23 cellular contexts compared by ENCODE assay signal in the genomic region with DNA sequence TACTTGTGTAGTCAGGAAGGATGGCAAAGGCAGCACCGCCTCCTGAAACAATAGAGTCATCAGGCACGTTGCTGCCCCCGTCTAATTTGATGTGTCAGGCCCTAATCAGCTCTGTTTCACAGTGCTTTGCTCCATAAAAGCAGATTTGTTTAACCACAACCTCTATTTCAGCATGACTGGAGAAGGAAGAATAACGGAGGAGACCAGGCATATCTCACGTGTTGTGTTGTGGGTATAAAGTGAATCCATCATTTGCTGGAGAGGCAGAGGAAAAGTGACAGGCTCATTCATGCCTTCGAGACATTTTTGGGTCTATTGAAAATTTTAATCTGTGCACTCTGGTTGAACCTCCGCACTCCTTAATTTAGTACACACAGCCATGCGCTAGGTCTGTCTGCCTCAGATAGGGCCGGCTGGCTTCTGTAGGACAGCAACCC.
DNase-seq lines count a peak whose midpoint lies in the region; ATAC-seq and TF ChIP-seq lines count a peak whose summit lies in the region.
"Had no signal": no experiment of that assay in that cellular context is flagged by ENCODE, and none has a peak within 500 bp of the region (broad histone marks: within the 10 kb centered on the region; RNA-seq: fewer than 3 reads in every experiment).

No MANE protein-coding gene starts in this region.

- DNase-seq in HT1080 (ENCODE audit: low read depth) (peak; percentile 10), RPMI8226 (peak; percentile 83), epithelial cell of esophagus (ENCODE audit: low read depth) (peak; percentile 40), nephron progenitor cell (no peak), esophagus squamous epithelium (lab: John Stamatoyannopoulos, UW) (no peak), sciatic nerve (ENCODE audit: low spot score) (no peak), lower lobe of right lung (no peak)
- DNase-seq: activated CD4-positive, alpha-beta T cell treated with anti-CD3 and anti-CD28 coated beads for 1 hour; activated CD8-positive, alpha-beta memory T cell treated with anti-CD3 and anti-CD28 coated beads, Interleukin-2, amount 50 U/mL, for 48 hours; activated naive CD4-positive, alpha-beta T cell; DMS 273 treated with DMSO at 0.1 percent for 48 hours; heart right ventricle; mucosa of descending colon; NCI-H1105; NCI-H446 treated with DMSO at 0.1 percent for 48 hours; PC-9; spleen; stimulated activated naive CD8-positive, alpha-beta T cell treated with anti-CD3 and anti-CD28 coated beads, Interleukin-15, Interleukin-2, amounts not matched to agents 100 U/mL and 50 U/mL, for 24 hours; uterus had no signal

- peaks cover 0 to 4% (median 0%) of the 10 kb centered on the region in 3 donors for H3K4me1 ChIP-seq in esophagus squamous epithelium
- H3K4me1 ChIP-seq in lower lobe of right lung: no peaks in the 10 kb centered on the region
- H3K4me1 ChIP-seq: heart right ventricle, parathyroid adenoma, spleen, uterus had no signal

- H3K4me3 ChIP-seq in epithelial cell of esophagus (ENCODE audit: low read length) (no peak overlapping the region), esophagus squamous epithelium (no peak overlapping the region), lower lobe of right lung (no peak overlapping the region)
- H3K4me3 ChIP-seq: heart right ventricle, mucosa of descending colon, PC-9, spleen, uterus had no signal

- no peak for TF ChIP-seq POLR2A in esophagus squamous epithelium (IDR thresholded peaks at IDR 0.05)

- no peaks in the 10 kb centered on the region for H3K36me3 Mint-ChIP-seq in nephron progenitor cell (ENCODE audit: low read depth)
- H3K36me3 Mint-ChIP-seq: IgD-negative memory B cell had no signal

- H3K27me3 Mint-ChIP-seq in nephron progenitor cell (ENCODE audit: low read depth, poor library complexity): no peaks in the 10 kb centered on the region
- H3K27me3 Mint-ChIP-seq: IgD-negative memory B cell had no signal

- H3K9me3 ChIP-seq in esophagus squamous epithelium (no peaks in the 10 kb centered on the region), lower lobe of right lung (no peaks in the 10 kb centered on the region)
- H3K9me3 ChIP-seq: heart right ventricle, mucosa of descending colon, spleen, uterus had no signal

- intact Hi-C loops in esophagus squamous epithelium (cut with DNase I) (no loop called here), sciatic nerve (cut with DNase I) (no loop called here), lower lobe of right lung (cut with DNase I) (no loop called here)

- H3K9me3 Mint-ChIP-seq in nephron progenitor cell: no peaks in the 10 kb centered on the region
- H3K9me3 Mint-ChIP-seq: IgD-negative memory B cell had no signal

- peaks cover 33% of the 10 kb centered on the region for H3K4me1 Mint-ChIP-seq in nephron progenitor cell
- H3K4me1 Mint-ChIP-seq: IgD-negative memory B cell had no signal

- H3K36me3 ChIP-seq in esophagus squamous epithelium: no peaks in the 10 kb centered on the region
- no peaks in the 10 kb centered on the region for H3K36me3 ChIP-seq in lower lobe of right lung
- H3K36me3 ChIP-seq: heart right ventricle, spleen, uterus had no signal

- H3K27ac Mint-ChIP-seq in nephron progenitor cell: peak overlapping the region; percentile 77
- H3K27ac Mint-ChIP-seq: IgD-negative memory B cell; T-helper 1 cell treated with Interleukin-12 subunit alpha and Interleukin-12 subunit beta and Interleukin-4 antibody, amounts not matched to agents 30 μg/mL and 1 μg/mL, for 36 hours had no signal

- TF ChIP-seq CTCF in epithelial cell of esophagus (IDR thresholded peaks at IDR 0.05; ENCODE audit: insufficient read depth, low read depth, low read length, missing control alignments) (no peak), nephron progenitor cell (IDR thresholded peaks at IDR 0.05) (no peak), esophagus squamous epithelium (IDR thresholded peaks at IDR 0.05) (no peak), lower lobe of right lung (IDR thresholded peaks at IDR 0.05) (no peak)

- ATAC-seq in GM19397 (IDR thresholded peaks at IDR 0.05; ENCODE audit: unreplicated experiment): no peak
- no peak for ATAC-seq in sciatic nerve
- no peak for ATAC-seq in lower lobe of right lung
- ATAC-seq: heart right ventricle; mucosa of descending colon; stimulated activated naive CD8-positive, alpha-beta T cell treated with anti-CD3 and anti-CD28 coated beads, Interleukin-15, Interleukin-2, amounts not matched to agents 100 U/mL and 50 U/mL, for 24 hours had no signal

- 36 to 44% methylated on average over 9 of the region's 9 CpGs for WGBS in esophagus squamous epithelium, 2 donors

- H3K27ac ChIP-seq in esophagus squamous epithelium (no peak overlapping the region), lower lobe of right lung (no peak overlapping the region)
- H3K27ac ChIP-seq: heart right ventricle, parathyroid adenoma, PC-9, spleen, uterus had no signal

- H3K27me3 ChIP-seq in esophagus squamous epithelium (no peaks in the 10 kb centered on the region), lower lobe of right lung (ENCODE audit: low read depth) (no peaks in the 10 kb centered on the region)
- H3K27me3 ChIP-seq: heart right ventricle, spleen, uterus had no signal

- H3K4me3 Mint-ChIP-seq in nephron progenitor cell: no peak overlapping the region
- H3K4me3 Mint-ChIP-seq: IgD-negative memory B cell; T-helper 1 cell treated with Interleukin-12 subunit alpha and Interleukin-12 subunit beta and Interleukin-4 antibody, amounts not matched to agents 30 μg/mL and 1 μg/mL, for 36 hours had no signal

Comparison
In these comparisons a context has a peak if more than half of its experiments do, and no peak if none do; other contexts are left out.
1. DNase-seq: peak in HT1080 (single experiment), RPMI8226 (single experiment) and epithelial cell of esophagus (single experiment); none in nephron progenitor cell (single experiment), esophagus squamous epithelium (single experiment), sciatic nerve (single experiment) and lower lobe of right lung (single experiment).